Comparison of ENCODE assay signal across 9 cellular contexts in the genomic region with DNA sequence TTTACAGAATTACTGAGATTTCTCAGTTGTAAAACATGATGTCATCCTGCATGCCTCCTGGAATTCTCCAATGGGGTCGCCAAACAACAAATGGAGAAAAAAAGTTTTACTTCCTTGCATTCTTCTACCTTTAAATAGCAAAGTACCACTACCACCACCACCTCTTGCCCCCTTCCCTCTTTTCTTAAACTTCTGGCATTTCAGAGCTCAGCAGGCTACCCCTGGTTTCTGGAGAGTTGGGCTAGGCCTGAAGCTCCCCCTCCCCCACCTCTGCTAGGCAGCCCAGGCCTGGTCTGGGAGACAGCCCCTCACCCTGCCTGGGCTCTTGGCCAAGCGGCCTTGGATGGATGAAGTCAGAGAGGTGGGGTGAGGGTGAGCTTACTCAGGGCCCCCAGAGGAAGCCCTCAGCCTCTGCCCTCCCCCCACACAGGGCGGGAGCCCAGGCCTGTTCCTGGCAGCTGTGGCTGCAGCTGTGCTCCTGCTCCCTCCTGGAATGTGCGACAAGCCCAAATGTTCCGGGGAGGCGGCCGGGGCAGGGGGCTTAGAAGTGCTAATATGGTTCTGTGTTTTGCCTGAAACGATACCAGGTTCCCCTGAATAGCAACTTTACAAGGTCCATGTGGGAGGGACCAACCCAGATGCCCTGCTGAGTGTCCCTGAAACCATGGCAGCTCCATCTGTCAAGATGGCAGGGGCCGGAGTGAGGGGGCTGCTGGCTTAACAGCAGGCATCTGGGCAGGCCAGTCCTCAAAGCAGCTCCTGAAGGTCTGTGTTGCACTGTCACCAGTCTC. TPM values are rescaled to one million over a fixed set of nuclear protein-coding genes. Genes with fewer than 3 reads are reported as not detected.
A peak's percentile ranks its signal among the peaks of the same experiment; 100 is the strongest.
DNase-seq lines count a peak whose midpoint lies in the region; ATAC-seq and TF ChIP-seq lines count a peak whose summit lies in the region.
"Had no signal": no experiment of that assay in that cellular context is flagged by ENCODE, and none has a peak within 500 bp of the region (broad histone marks: within the 10 kb centered on the region; RNA-seq: fewer than 3 reads in every experiment).

No MANE protein-coding gene starts in this region.

- CTCF ChIA-PET in mammary epithelial cell (lab: Charles Lee; ENCODE audit: low non-redundant PET) = no interaction called here

- in situ Hi-C loops in mammary epithelial cell (cut with MboI; ENCODE audit: low sequenced_read_pairs in 2 of 2) = no loop called here

- H2AFZ ChIP-seq in mammary epithelial cell (ENCODE audit: low read depth, low read length) = no peak overlapping the region

- H3K9me3 Mint-ChIP-seq in activated naive CD8-positive, alpha-beta T cell treated with anti-CD3 and anti-CD28 coated beads, Interleukin-2, amount 10 ng/mL, durations not matched to agents 7 days and 5 days = no peaks in the 10 kb centered on the region
- H3K9me3 Mint-ChIP-seq in activated naive CD8-positive, alpha-beta T cell treated with anti-CD3 and anti-CD28 coated beads for 36 hours = no peaks in the 10 kb centered on the region

- intact Hi-C loops in vagina (cut with DNase I) = no loop called here
- intact Hi-C loops in mammary epithelial cell (cut with micrococcal nuclease) = no loop called here

- peaks cover 10% of the 10 kb centered on the region for H3K4me1 Mint-ChIP-seq in activated naive CD8-positive, alpha-beta T cell treated with anti-CD3 and anti-CD28 coated beads, Interleukin-2, amount 10 ng/mL, durations not matched to agents 7 days and 5 days
- H3K4me1 Mint-ChIP-seq in activated naive CD8-positive, alpha-beta T cell treated with anti-CD3 and anti-CD28 coated beads for 36 hours = peaks cover 6% of the 10 kb centered on the region

- POLR2A ChIA-PET in activated naive CD8-positive, alpha-beta T cell treated with anti-CD3 and anti-CD28 coated beads, Interleukin-2, amount 10 ng/mL, durations not matched to agents 7 days and 5 days (lab: Charles Lee) = interaction anchor here (2.2 kb wide), 1 partner anchor 11 kb away, joined by 11 read pairs; no protein-coding TSS in a partner anchor

- peak; percentile 24 for DNase-seq in activated naive CD8-positive, alpha-beta T cell treated with anti-CD3 and anti-CD28 coated beads, Interleukin-2, amount 10 ng/mL, durations not matched to agents 7 days and 5 days
- DNase-seq in activated naive CD8-positive, alpha-beta T cell treated with anti-CD3 and anti-CD28 coated beads for 36 hours = no peak
- no peak for DNase-seq in vagina (ENCODE audit: extremely low spot score in 2 of 2)
- DNase-seq in NCI-H1436 treated with DMSO at 0.1 percent for 48 hours (lab: John Stamatoyannopoulos, UW) = no peak
- no peak for DNase-seq in mammary epithelial cell
- no peak for DNase-seq in NK-92 (lab: John Stamatoyannopoulos, UW; ENCODE audit: unreplicated experiment)
- DNase-seq: activated CD4-positive, alpha-beta T cell treated with anti-CD3 and anti-CD28 coated beads for 4 hours had no signal

- no peak overlapping the region for H3K4me2 ChIP-seq in mammary epithelial cell (ENCODE audit: insufficient read depth, low read depth, low read length)

- peaks cover 31% of the 10 kb centered on the region for H3K36me3 Mint-ChIP-seq in activated naive CD8-positive, alpha-beta T cell treated with anti-CD3 and anti-CD28 coated beads, Interleukin-2, amount 10 ng/mL, durations not matched to agents 7 days and 5 days
- H3K36me3 Mint-ChIP-seq in activated naive CD8-positive, alpha-beta T cell treated with anti-CD3 and anti-CD28 coated beads for 36 hours = peaks cover 2% of the 10 kb centered on the region

- H3K36me3 ChIP-seq in esophagus (ENCODE audit: control insufficient read depth in 2 of 2, insufficient read depth in 2 of 2, low read length in 1 of 2) = no peaks in the 10 kb centered on the region
- H3K36me3 ChIP-seq in mucosa of rectum (ENCODE audit: control insufficient read depth in 2 of 2, insufficient read depth in 2 of 2, low read length in 2 of 2) = peaks cover 5 to 7% of the 10 kb centered on the region in 2 donors
- no peaks in the 10 kb centered on the region for H3K36me3 ChIP-seq in vagina
- no peaks in the 10 kb centered on the region for H3K36me3 ChIP-seq in mammary epithelial cell (ENCODE audit: insufficient read depth, low read length)

- H3K9ac ChIP-seq in mucosa of rectum (ENCODE audit: low read depth in 1 of 2, low read length in 2 of 2) (no peak overlapping the region), mammary epithelial cell (ENCODE audit: insufficient read depth, low read length) (no peak overlapping the region)

- 48 to 57% methylated on average over 9 of the region's 9 CpGs for WGBS in esophagus, 2 donors
- WGBS in mammary epithelial cell (ENCODE audit: low coverage, missing lambda C conversion rate) = 74% methylated on average over 9 of the region's 9 CpGs

- no peaks in the 10 kb centered on the region for H3K79me2 ChIP-seq in mammary epithelial cell (ENCODE audit: insufficient read depth, low read length)

- peaks cover 21% of the 10 kb centered on the region for H3K27me3 Mint-ChIP-seq in activated naive CD8-positive, alpha-beta T cell treated with anti-CD3 and anti-CD28 coated beads, Interleukin-2, amount 10 ng/mL, durations not matched to agents 7 days and 5 days
- H3K27me3 Mint-ChIP-seq in activated naive CD8-positive, alpha-beta T cell treated with anti-CD3 and anti-CD28 coated beads for 36 hours = peaks cover 4% of the 10 kb centered on the region

- TF ChIP-seq POLR2A in vagina (IDR thresholded peaks at IDR 0.05) = no peak

- H3K4me1 ChIP-seq in esophagus (ENCODE audit: control insufficient read depth in 2 of 2, insufficient read depth in 2 of 2, low read length in 1 of 2) (no peaks in the 10 kb centered on the region), mucosa of rectum (ENCODE audit: control insufficient read depth in 2 of 2, insufficient read depth in 2 of 2, low read length in 2 of 2) (peaks cover 4 to 9% of the 10 kb centered on the region in 2 donors), vagina (peaks cover 46% of the 10 kb centered on the region), mammary epithelial cell (ENCODE audit: insufficient read depth, low read length) (peaks cover 5% of the 10 kb centered on the region)

- H3K27ac Mint-ChIP-seq in activated naive CD8-positive, alpha-beta T cell treated with anti-CD3 and anti-CD28 coated beads, Interleukin-2, amount 10 ng/mL, durations not matched to agents 7 days and 5 days = no peak overlapping the region
- no peak overlapping the region for H3K27ac Mint-ChIP-seq in activated naive CD8-positive, alpha-beta T cell treated with anti-CD3 and anti-CD28 coated beads for 36 hours

- TF ChIP-seq CTCF in vagina (IDR thresholded peaks at IDR 0.05) = no peak
- TF ChIP-seq CTCF in mammary epithelial cell (conservative IDR thresholded peaks at IDR 0.05 in 1 of 2, IDR thresholded peaks at IDR 0.05 in 1 of 2; ENCODE audit: extremely low read depth in 1 of 2, insufficient read depth in 1 of 2, low read depth in 1 of 2, low read length in 2 of 2) = no peak

- H3K27ac ChIP-seq in esophagus (ENCODE audit: low read depth in 2 of 2, low read length in 1 of 2) (peak overlapping the region; percentile 43 to 56), mucosa of rectum (ENCODE audit: low read depth in 2 of 2, low read length in 2 of 2) (peak overlapping the region; percentile 50 to 52), vagina (peak overlapping the region; percentile 89), mammary epithelial cell (ENCODE audit: insufficient read depth, low read depth, low read length) (no peak overlapping the region)

- H4K20me1 ChIP-seq in mammary epithelial cell (ENCODE audit: insufficient read depth, low read length) = no peaks in the 10 kb centered on the region

- no peak overlapping the region for H3K4me3 Mint-ChIP-seq in activated naive CD8-positive, alpha-beta T cell treated with anti-CD3 and anti-CD28 coated beads, Interleukin-2, amount 10 ng/mL, durations not matched to agents 7 days and 5 days
- H3K4me3 Mint-ChIP-seq in activated naive CD8-positive, alpha-beta T cell treated with anti-CD3 and anti-CD28 coated beads for 36 hours = no peak overlapping the region

- H3K9me3 ChIP-seq in esophagus (ENCODE audit: control insufficient read depth in 2 of 2, insufficient read depth in 1 of 2, low read depth in 1 of 2, low read length in 1 of 2) = no peaks in the 10 kb centered on the region
- no peaks in the 10 kb centered on the region for H3K9me3 ChIP-seq in mucosa of rectum (ENCODE audit: control insufficient read depth in 2 of 2, low read length in 2 of 2)
- H3K9me3 ChIP-seq in vagina = no peaks in the 10 kb centered on the region
- no peaks in the 10 kb centered on the region for H3K9me3 ChIP-seq in mammary epithelial cell (replicated peaks; ENCODE audit: insufficient read depth, low read length)

- BruUV-seq in mammary epithelial cell (replicated peaks; lab: Mats Ljungman, UMichigan) = no TSS peak

- H3K4me3 ChIP-seq in esophagus (ENCODE audit: low read depth in 1 of 2, low read length in 2 of 2) (no peak overlapping the region), mucosa of rectum (ENCODE audit: low read length in 2 of 2) (no peak overlapping the region), vagina (no peak overlapping the region), mammary epithelial cell (replicated peaks in 1 of 3; ENCODE audit: insufficient read depth in 1 of 3, low read depth in 2 of 3, low read length in 3 of 3) (no peak overlapping the region)

- H3K27me3 ChIP-seq in esophagus (ENCODE audit: control insufficient read depth in 1 of 2, insufficient read depth in 2 of 2, low read length in 2 of 2) (no peaks in the 10 kb centered on the region), mucosa of rectum (ENCODE audit: control insufficient read depth in 2 of 2, insufficient read depth in 2 of 2, low read length in 2 of 2) (no peaks in the 10 kb centered on the region), vagina (no peaks in the 10 kb centered on the region), mammary epithelial cell (ENCODE audit: insufficient read depth, low read length) (no peaks in the 10 kb centered on the region)

- dilution Hi-C loops in mammary epithelial cell (cut with HindIII; ENCODE audit: low sequenced_read_pairs) = no loop called here

- no peak for ATAC-seq in activated naive CD8-positive, alpha-beta T cell treated with anti-CD3 and anti-CD28 coated beads, Interleukin-2, amount 10 ng/mL, durations not matched to agents 7 days and 5 days (ENCODE audit: low read depth)

RNA-seq across cellular contexts. Expression of a gene that starts 5.9 kb away (rescaled TPM):
- total RNA-seq in activated naive CD8-positive, alpha-beta T cell treated with anti-CD3 and anti-CD28 coated beads, Interleukin-2, amount 10 ng/mL, durations not matched to agents 7 days and 5 days = under 1 TPM; 0.14 to 0.26 TPM
- total RNA-seq in activated naive CD8-positive, alpha-beta T cell treated with anti-CD3 and anti-CD28 coated beads for 36 hours = not detected
- polyA plus RNA-seq in esophagus (not detected), mammary epithelial cell (not detected)
- total RNA-seq in vagina (not detected), mammary epithelial cell (not detected)
- polyA minus RNA-seq in mammary epithelial cell = not detected

RNA-seq across cellular contexts. Expression of a gene that starts 26.7 kb away (rescaled TPM):
- 10 to 100 TPM; 56.5 to 58.1 TPM for total RNA-seq in activated naive CD8-positive, alpha-beta T cell treated with anti-CD3 and anti-CD28 coated beads, Interleukin-2, amount 10 ng/mL, durations not matched to agents 7 days and 5 days
- total RNA-seq in activated naive CD8-positive, alpha-beta T cell treated with anti-CD3 and anti-CD28 coated beads for 36 hours = 1 to 10 TPM; 5.3 to 6.6 TPM
- 1 to 10 TPM; 3.7 to 8.0 TPM for polyA plus RNA-seq in esophagus
- 34.9 TPM for total RNA-seq in vagina
- 1 to 10 TPM; 1.2 to 2.1 TPM for total RNA-seq in mammary epithelial cell
- 2.4 TPM for polyA plus RNA-seq in mammary epithelial cell
- not detected for polyA minus RNA-seq in mammary epithelial cell

RNA-seq across cellular contexts. Expression of a gene that starts 27.5 kb away (rescaled TPM):
- 100 to 1,000 TPM; 119 to 123 TPM for total RNA-seq in activated naive CD8-positive, alpha-beta T cell treated with anti-CD3 and anti-CD28 coated beads, Interleukin-2, amount 10 ng/mL, durations not matched to agents 7 days and 5 days
- total RNA-seq in activated naive CD8-positive, alpha-beta T cell treated with anti-CD3 and anti-CD28 coated beads for 36 hours = 100 to 1,000 TPM; 165 to 166 TPM
- polyA plus RNA-seq in esophagus (100 to 1,000 TPM in 1 of 2 donors, 10 to 100 TPM in 1; 93.2 to 202 TPM), mammary epithelial cell (231 TPM)
- total RNA-seq in vagina (199 TPM), mammary epithelial cell (100 to 1,000 TPM; 130 to 217 TPM)
- polyA minus RNA-seq in mammary epithelial cell = 60.1 TPM
